Comparison of ENCODE assay signal across 1 cellular context in genomic region chr6:151390276-151391020, GRCh38.
A peak's percentile ranks its signal among the peaks of the same experiment; 100 is the strongest.
TF ChIP-seq lines count a peak whose summit lies in the region.

No MANE protein-coding gene starts in this region.

TF ChIP-seq in HepG2, 621 proteins besides CTCF, POLR2A, EP300 and RAD21 (continued from another document and continues in another):
- TF ChIP-seq ZBTB43 (CRISPR knock-in tag; conservative IDR thresholded peaks at IDR 0.05) = peak; percentile 74
- no peak for TF ChIP-seq KDM1A (CRISPR knock-in tag; IDR thresholded peaks at IDR 0.05)
- TF ChIP-seq, protein P1, sequence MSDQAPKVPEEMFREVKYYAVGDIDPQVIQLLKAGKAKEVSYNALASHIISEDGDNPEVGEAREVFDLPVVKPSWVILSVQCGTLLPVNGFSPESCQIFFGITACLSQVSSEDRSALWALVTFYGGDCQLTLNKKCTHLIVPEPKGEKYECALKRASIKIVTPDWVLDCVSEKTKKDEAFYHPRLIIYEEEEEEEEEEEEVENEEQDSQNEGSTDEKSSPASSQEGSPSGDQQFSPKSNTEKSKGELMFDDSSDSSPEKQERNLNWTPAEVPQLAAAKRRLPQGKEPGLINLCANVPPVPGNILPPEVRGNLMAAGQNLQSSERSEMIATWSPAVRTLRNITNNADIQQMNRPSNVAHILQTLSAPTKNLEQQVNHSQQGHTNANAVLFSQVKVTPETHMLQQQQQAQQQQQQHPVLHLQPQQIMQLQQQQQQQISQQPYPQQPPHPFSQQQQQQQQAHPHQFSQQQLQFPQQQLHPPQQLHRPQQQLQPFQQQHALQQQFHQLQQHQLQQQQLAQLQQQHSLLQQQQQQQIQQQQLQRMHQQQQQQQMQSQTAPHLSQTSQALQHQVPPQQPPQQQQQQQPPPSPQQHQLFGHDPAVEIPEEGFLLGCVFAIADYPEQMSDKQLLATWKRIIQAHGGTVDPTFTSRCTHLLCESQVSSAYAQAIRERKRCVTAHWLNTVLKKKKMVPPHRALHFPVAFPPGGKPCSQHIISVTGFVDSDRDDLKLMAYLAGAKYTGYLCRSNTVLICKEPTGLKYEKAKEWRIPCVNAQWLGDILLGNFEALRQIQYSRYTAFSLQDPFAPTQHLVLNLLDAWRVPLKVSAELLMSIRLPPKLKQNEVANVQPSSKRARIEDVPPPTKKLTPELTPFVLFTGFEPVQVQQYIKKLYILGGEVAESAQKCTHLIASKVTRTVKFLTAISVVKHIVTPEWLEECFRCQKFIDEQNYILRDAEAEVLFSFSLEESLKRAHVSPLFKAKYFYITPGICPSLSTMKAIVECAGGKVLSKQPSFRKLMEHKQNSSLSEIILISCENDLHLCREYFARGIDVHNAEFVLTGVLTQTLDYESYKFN (CRISPR knock-in tag; conservative IDR thresholded peaks at IDR 0.05) = peak; percentile 61; the same call in 1 of the 2 replicates
- no peak for TF ChIP-seq ZNF703 (CRISPR knock-in tag; IDR thresholded peaks at IDR 0.05; ENCODE audit: borderline replicate concordance)
- peak; percentile 48 for TF ChIP-seq PPARG (CRISPR knock-in tag; conservative IDR thresholded peaks at IDR 0.05)
- TF ChIP-seq, protein P2, sequence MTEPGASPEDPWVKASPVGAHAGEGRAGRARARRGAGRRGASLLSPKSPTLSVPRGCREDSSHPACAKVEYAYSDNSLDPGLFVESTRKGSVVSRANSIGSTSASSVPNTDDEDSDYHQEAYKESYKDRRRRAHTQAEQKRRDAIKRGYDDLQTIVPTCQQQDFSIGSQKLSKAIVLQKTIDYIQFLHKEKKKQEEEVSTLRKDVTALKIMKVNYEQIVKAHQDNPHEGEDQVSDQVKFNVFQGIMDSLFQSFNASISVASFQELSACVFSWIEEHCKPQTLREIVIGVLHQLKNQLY (CRISPR knock-in tag; IDR thresholded peaks at IDR 0.05) = no peak
- TF ChIP-seq ZNF660 (CRISPR knock-in tag; IDR thresholded peaks at IDR 0.05; ENCODE audit: borderline replicate concordance, low read depth) = no peak
- TF ChIP-seq ZBTB3 (CRISPR knock-in tag; IDR thresholded peaks at IDR 0.05; ENCODE audit: borderline replicate concordance, low read depth) = no peak
- TF ChIP-seq ZBTB40 (IDR thresholded peaks at IDR 0.05) = no peak
- TF ChIP-seq ZBTB40 (CRISPR knock-in tag; IDR thresholded peaks at IDR 0.05) = peak; percentile 14; the same call in 1 of the 2 replicates
- TF ChIP-seq ZFP82 (CRISPR knock-in tag; IDR thresholded peaks at IDR 0.05; ENCODE audit: borderline replicate concordance) = peak; percentile 81; the same call in 1 of the 2 replicates
- TF ChIP-seq ZNF772 (CRISPR knock-in tag; IDR thresholded peaks at IDR 0.05) = no peak; the same call in none of the 2 replicates
- no peak for TF ChIP-seq ZNF850 (CRISPR knock-in tag; conservative IDR thresholded peaks at IDR 0.05)
- peak; percentile 85; the same call in 1 of the 2 replicates for TF ChIP-seq NAIF1 (CRISPR knock-in tag; IDR thresholded peaks at IDR 0.05; ENCODE audit: borderline replicate concordance)
- TF ChIP-seq ZNF784 (CRISPR knock-in tag; IDR thresholded peaks at IDR 0.05; ENCODE audit: borderline replicate concordance) = no peak; the same call in 1 of the 2 replicates
- peak; percentile 89 for TF ChIP-seq GABPB1 (CRISPR knock-in tag; IDR thresholded peaks at IDR 0.05)
- no peak for TF ChIP-seq CC2D1A (CRISPR knock-in tag; IDR thresholded peaks at IDR 0.05)
- peak; percentile 97; the same call in 1 of the 2 replicates for TF ChIP-seq ARNT2 (CRISPR knock-in tag; IDR thresholded peaks at IDR 0.05; ENCODE audit: low read depth)
- TF ChIP-seq ZNF160 (CRISPR knock-in tag; IDR thresholded peaks at IDR 0.05) = no peak; the same call in 1 of the 2 replicates
- peak; percentile 66 for TF ChIP-seq CCAR2 (optimal IDR thresholded peaks at IDR 0.05; ENCODE audit: low read depth, low read length)
- peak in 1 of 2 experiments; percentile 61; a peak in 1 of 4 replicates for TF ChIP-seq REST (IDR thresholded peaks at IDR 0.05; ENCODE audit: borderline replicate concordance in 1 of 2, low read depth in 1 of 2, low read length in 2 of 2)
- 0 out of 2 replicates have a peak, but pooled peaks have one; percentile 14 for TF ChIP-seq KDM6A (CRISPR knock-in tag; IDR thresholded peaks at IDR 0.05; ENCODE audit: low read depth)
- no peak for TF ChIP-seq FUBP1 (CRISPR knock-in tag; IDR thresholded peaks at IDR 0.05; ENCODE audit: borderline replicate concordance)
- no peak for TF ChIP-seq CEBPZ (IDR thresholded peaks at IDR 0.05; ENCODE audit: low read length)
